16 cellular contexts compared by ENCODE assay signal in the genomic region with DNA sequence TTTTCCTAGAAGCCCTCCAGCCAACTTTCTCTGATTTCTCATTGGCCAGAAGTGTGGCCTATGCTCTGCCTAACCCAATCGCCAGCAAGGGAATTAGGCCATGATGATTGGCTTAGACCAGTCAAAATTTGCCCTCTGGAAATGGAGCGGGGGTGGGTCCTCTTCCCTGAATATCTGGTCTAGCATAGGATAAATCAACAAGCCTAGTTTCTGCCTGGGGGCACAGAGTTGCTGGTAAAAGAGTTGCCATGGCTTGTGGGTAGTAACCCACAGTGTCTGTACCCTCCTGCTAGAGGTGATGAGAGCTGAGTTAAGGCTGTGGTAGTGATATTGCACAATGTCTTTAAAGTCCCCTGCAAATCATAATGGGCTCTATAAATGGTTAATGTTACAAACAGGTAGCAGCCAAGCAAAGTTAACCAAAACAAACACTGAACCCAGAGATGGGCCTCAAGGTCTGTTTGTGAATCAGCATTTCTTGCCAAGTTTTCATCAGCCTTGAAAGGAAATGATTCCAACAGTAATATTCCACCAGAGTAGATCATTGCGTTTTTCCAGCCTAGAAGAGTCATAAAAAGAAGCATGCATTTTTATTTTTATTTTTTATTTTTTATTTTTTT. TPM values are rescaled to one million over a fixed set of nuclear protein-coding genes. Genes with fewer than 3 reads are reported as not detected.
DNase-seq lines count a peak whose midpoint lies in the region; ATAC-seq, FAIRE-seq and TF ChIP-seq lines count a peak whose summit lies in the region.
"Had no signal": no experiment of that assay in that cellular context is flagged by ENCODE, and none has a peak within 500 bp of the region (broad histone marks: within the 10 kb centered on the region; RNA-seq: fewer than 3 reads in every experiment).

No MANE protein-coding gene starts in this region.

- no peak overlapping the region for H3K23ac ChIP-seq in trophoblast cell (ENCODE audit: low read length)

- H2BK12ac ChIP-seq in trophoblast cell (ENCODE audit: low read length), result no peak overlapping the region

- H2AK5ac ChIP-seq in trophoblast cell (ENCODE audit: low read length), result no peak overlapping the region

- no peak overlapping the region for H3K18ac ChIP-seq in trophoblast cell (ENCODE audit: low read length)

- H3K4me2 ChIP-seq in trophoblast cell (ENCODE audit: low read length), result no peak overlapping the region
- H3K4me2 ChIP-seq: KMS-11, PC-9 had no signal

- H3K4me3 ChIP-seq in NB4 (ENCODE audit: low read depth, low read length) (no peak overlapping the region), bronchial epithelial cell (ENCODE audit: low read depth, low read length) (no peak overlapping the region), trophoblast cell (ENCODE audit: low read depth, low read length) (no peak overlapping the region), MG63 (no peak overlapping the region)
- H3K4me3 ChIP-seq: PC-9, right atrium auricular region, tibial nerve had no signal

- peaks cover under 1% of the 10 kb centered on the region for H3K79me1 ChIP-seq in trophoblast cell (ENCODE audit: low read length)

- H3K9ac ChIP-seq in trophoblast cell (ENCODE audit: low read length), result no peak overlapping the region
- H3K9ac ChIP-seq: KMS-11 had no signal

- no peak overlapping the region for H2AFZ ChIP-seq in trophoblast cell (ENCODE audit: insufficient read depth, low read length, poor library complexity)
- H2AFZ ChIP-seq: PC-9 had no signal

- no peak for FAIRE-seq in bronchial epithelial cell (lab: Jason Lieb, UNC)

- no peak for ATAC-seq in GM18907 (IDR thresholded peaks at IDR 0.05; ENCODE audit: unreplicated experiment)

- no peak overlapping the region for H3K14ac ChIP-seq in trophoblast cell (ENCODE audit: low read length)

- H3K27me3 ChIP-seq in bronchial epithelial cell (ENCODE audit: control insufficient read depth, insufficient read depth, low read length), result no peaks in the 10 kb centered on the region
- no peaks in the 10 kb centered on the region for H3K27me3 ChIP-seq in trophoblast cell (ENCODE audit: insufficient read depth, low read length)
- H3K27me3 ChIP-seq in MG63, result no peaks in the 10 kb centered on the region
- H3K27me3 ChIP-seq: right atrium auricular region, tibial nerve had no signal

- H3K36me3 ChIP-seq in bronchial epithelial cell (ENCODE audit: control insufficient read depth, insufficient read depth, low read length) (no peaks in the 10 kb centered on the region), trophoblast cell (ENCODE audit: control insufficient read depth in 1 of 2, insufficient read depth in 2 of 2, low read length in 2 of 2) (peaks cover 0 to 1% of the 10 kb centered on the region in 2 experiments), MG63 (0 out of 2 replicates have a peak, but pooled peaks cover 5% of the 10 kb centered on the region)

- WGBS in trophoblast cell (ENCODE audit: extremely low coverage, insufficient coverage, insufficient read length), result no CpG with 5 or more reads among the region's 3 CpGs

- no peak overlapping the region for H3K4ac ChIP-seq in trophoblast cell (ENCODE audit: low read depth, low read length)

- DNase-seq in NK-92 treated with Interleukin-12 subunit alpha and Interleukin-12 subunit beta, amount 100 ng/mL, for 24 hours (lab: John Stamatoyannopoulos, UW), result peak; percentile 37
- DNase-seq in NK-92 (lab: John Stamatoyannopoulos, UW; ENCODE audit: unreplicated experiment), result no peak
- DNase-seq in NB4 (ENCODE audit: low read depth), result peak; percentile 52
- peak; percentile 59 for DNase-seq in bronchial epithelial cell (ENCODE audit: low read depth)
- peak; percentile 17 to 61 for DNase-seq in trophoblast cell
- DNase-seq in SIG-M5 treated with dmso at 0.1 percent for 504 hours (lab: John Stamatoyannopoulos, UW; ENCODE audit: unreplicated experiment), result no peak
- no peak for DNase-seq in MG63
- DNase-seq: activated CD8-positive, alpha-beta memory T cell treated with anti-CD3 and anti-CD28 coated beads, Interleukin-2, amount 50 U/mL, for 48 hours; DMS 273 treated with DMSO at 0.1 percent for 48 hours; NCI-H2171 treated with DMSO at 0.1 percent for 48 hours; PC-9 had no signal

- TF ChIP-seq CTCF in NB4 (IDR thresholded peaks at IDR 0.05; ENCODE audit: low read depth, low read length), result no peak
- no peak for TF ChIP-seq CTCF in bronchial epithelial cell (IDR thresholded peaks at IDR 0.05; ENCODE audit: insufficient read depth, low read length, severe bottlenecking)

- no peak overlapping the region for H2BK120ac ChIP-seq in trophoblast cell (ENCODE audit: insufficient read depth, low read length, poor library complexity)

- H3K9me3 ChIP-seq in trophoblast cell (ENCODE audit: insufficient read depth, low read depth, low read length) (no peaks in the 10 kb centered on the region), MG63 (0 out of 2 replicates have a peak, but pooled peaks cover 2% of the 10 kb centered on the region)
- H3K9me3 ChIP-seq: right atrium auricular region, tibial nerve had no signal

- no peak overlapping the region for H2BK5ac ChIP-seq in trophoblast cell (ENCODE audit: low read depth, low read length, poor library complexity)

- peaks cover under 1 to 2% of the 10 kb centered on the region in 2 experiments for H3K4me1 ChIP-seq in trophoblast cell (ENCODE audit: control insufficient read depth in 1 of 2, insufficient read depth in 2 of 2, low read length in 2 of 2)
- H3K4me1 ChIP-seq: right atrium auricular region, tibial nerve had no signal

- no peak overlapping the region for H4K8ac ChIP-seq in trophoblast cell (ENCODE audit: low read depth, low read length)

- TF ChIP-seq POLR2A in NB4 (IDR thresholded peaks at IDR 0.05; ENCODE audit: extremely low read depth, insufficient read length), result no peak

- no peak overlapping the region for H4K12ac ChIP-seq in trophoblast cell (ENCODE audit: low read depth, low read length)

- H4K91ac ChIP-seq in trophoblast cell (ENCODE audit: low read depth, low read length), result no peak overlapping the region

- H3K27ac ChIP-seq in trophoblast cell (ENCODE audit: low read depth, low read length), result no peak overlapping the region
- H3K27ac ChIP-seq: 22Rv1, KMS-11, PC-9, right atrium auricular region had no signal

- no peaks in the 10 kb centered on the region for H3K79me2 ChIP-seq in trophoblast cell (ENCODE audit: control insufficient read depth, insufficient read depth, low read length, poor library complexity)

RNA-seq across cellular contexts. Expression of a gene that starts 19.3 kb away (rescaled TPM):
- 1.6 and 2.0 TPM in 2 replicates for total RNA-seq in bronchial epithelial cell
- polyA plus RNA-seq in trophoblast cell (2013), result 3.9 TPM in 2 replicates
- total RNA-seq in MG63 (2014; rRNA removed; shearing (Covaris generic); ENCODE audit: low replicate concordance), result 13.7 and 21.1 TPM in 2 replicates

Comparison
In these comparisons a context has a peak if more than half of its experiments do, and no peak if none do; other contexts are left out.
1. DNase-seq: peak in NK-92 treated with Interleukin-12 subunit alpha and Interleukin-12 subunit beta, amount 100 ng/mL, for 24 hours (single experiment), NB4 (single experiment), bronchial epithelial cell (single experiment) and trophoblast cell (2 of 2); none in NK-92 (single experiment), SIG-M5 treated with dmso at 0.1 percent for 504 hours (single experiment) and MG63 (single experiment).